ENCODE assay signal across 8 cellular contexts in genomic region chr12:56160160-56160763, GRCh38. TPM values are rescaled to one million over a fixed set of nuclear protein-coding genes. Genes with fewer than 3 reads are reported as not detected.
DNase-seq lines count a peak whose midpoint lies in the region; ATAC-seq and FAIRE-seq lines count a peak whose summit lies in the region.

No MANE protein-coding gene starts in this region.

- peaks cover 49% of the 10 kb centered on the region for H3K4me1 Mint-ChIP-seq in activated T-cell treated with anti-CD3 and anti-CD28 coated beads, Interleukin-2, amount 50 U/mL, for 72 hours (ENCODE audit: low read depth)

- DNase-seq in M059J (ENCODE audit: low read depth) (peak; percentile 35), foreskin melanocyte (peak; percentile 55), small intestine (peak; percentile 61), posterior cingulate gyrus (no peak)
- DNase-seq in activated T-cell treated with anti-CD3 and anti-CD28 coated beads, Interleukin-2, amount 50 U/mL, for 72 hours = peak; percentile 53 to 67

- H3K27ac ChIP-seq in ACC112 (ENCODE audit: low read depth, low read length) (peak overlapping the region; percentile 84), small intestine (ENCODE audit: low read depth in 1 of 2, low read length in 1 of 2) (peak overlapping the region; percentile 92 to 100)

- H3K9me3 Mint-ChIP-seq in activated T-cell treated with anti-CD3 and anti-CD28 coated beads, Interleukin-2, amount 50 U/mL, for 72 hours = no peaks in the 10 kb centered on the region

- H3K4me3 ChIP-seq in ACC112 (ENCODE audit: low read depth, low read length) (peak overlapping the region; percentile 96), small intestine (ENCODE audit: low read depth in 1 of 2, low read length in 2 of 2) (peak overlapping the region; percentile 3 to 64)

- H2AFZ ChIP-seq in ACC112 (ENCODE audit: low read length, unreplicated experiment) = no peak overlapping the region

- H3K4me3 Mint-ChIP-seq in activated T-cell treated with anti-CD3 and anti-CD28 coated beads, Interleukin-2, amount 50 U/mL, for 72 hours = peak overlapping the region; percentile 96 to 100

- H3K36me3 ChIP-seq in ACC112 (ENCODE audit: insufficient read depth, low read length) (peaks cover 45% of the 10 kb centered on the region; the same call in 1 of the 2 replicates), small intestine (ENCODE audit: control insufficient read depth in 2 of 2, insufficient read depth in 2 of 2, low read length in 2 of 2) (peaks cover 26 to 29% of the 10 kb centered on the region in 2 donors)

- H3K27me3 Mint-ChIP-seq in activated T-cell treated with anti-CD3 and anti-CD28 coated beads, Interleukin-2, amount 50 U/mL, for 72 hours (ENCODE audit: low read depth) = no peaks in the 10 kb centered on the region

- H3K27me3 ChIP-seq in ACC112 (ENCODE audit: insufficient read depth, low read length) = no peaks in the 10 kb centered on the region
- H3K27me3 ChIP-seq in small intestine (ENCODE audit: control insufficient read depth in 2 of 2, insufficient read depth in 2 of 2, low read length in 2 of 2) = no peaks in the 10 kb centered on the region

- H3K27ac Mint-ChIP-seq in activated T-cell treated with anti-CD3 and anti-CD28 coated beads, Interleukin-2, amount 50 U/mL, for 72 hours = peak overlapping the region; percentile 97

- ATAC-seq in activated T-cell treated with anti-CD3 and anti-CD28 coated beads, Interleukin-2, amount 50 U/mL, for 72 hours (replicated peaks in 1 of 2) = peak; percentile 28 to 45
- no peak for ATAC-seq in HG03457 (IDR thresholded peaks at IDR 0.05; ENCODE audit: unreplicated experiment)
- no peak for ATAC-seq in GM21529 (IDR thresholded peaks at IDR 0.05; ENCODE audit: unreplicated experiment)

- H3K9me3 ChIP-seq in small intestine (ENCODE audit: control insufficient read depth, low read depth) = no peaks in the 10 kb centered on the region

- peaks cover 33% of the 10 kb centered on the region for H3K79me2 ChIP-seq in ACC112 (ENCODE audit: control insufficient read depth, insufficient read depth, low read length, unreplicated experiment)

- intact Hi-C loops in posterior cingulate gyrus (cut with DNase I) = no loop called here

- H3K36me3 Mint-ChIP-seq in activated T-cell treated with anti-CD3 and anti-CD28 coated beads, Interleukin-2, amount 50 U/mL, for 72 hours (ENCODE audit: insufficient read depth in 2 of 2) = peaks cover 33 to 43% of the 10 kb centered on the region in 2 donors

- 12 to 18% (median 17%) methylated on average over 7 of the region's 7 CpGs for WGBS in small intestine, 3 donors

- no peak for FAIRE-seq in small intestine (lab: Jason Lieb, UNC)

- peaks cover 22% of the 10 kb centered on the region for H3K4me1 ChIP-seq in ACC112 (ENCODE audit: control insufficient read depth, insufficient read depth, low read length, unreplicated experiment)
- H3K4me1 ChIP-seq in small intestine (ENCODE audit: control insufficient read depth in 2 of 2, insufficient read depth in 1 of 2, low read depth in 1 of 2, low read length in 1 of 2) = peaks cover 4 to 6% of the 10 kb centered on the region in 2 donors

RNA-seq across cellular contexts. Expression of gene MYL6, which starts 2.1 kb away (rescaled TPM):
- 2,913 and 3,348 TPM in 2 replicates for total RNA-seq in M059J (2014; rRNA removed; shearing (Covaris generic))
- total RNA-seq in activated T-cell treated with anti-CD3 and anti-CD28 coated beads, Interleukin-2, amount 50 U/mL, for 72 hours = 100 to 1,000 TPM; 391 to 492 TPM
- 1,000 to 10,000 TPM; 2,556 to 4,316 (median 3,376) TPM for polyA plus RNA-seq in small intestine

RNA-seq across cellular contexts. Expression of gene MYL6B, which starts 7.9 kb away (rescaled TPM):
- 84.5 and 88.7 TPM in 2 replicates for total RNA-seq in M059J (2014; rRNA removed; shearing (Covaris generic))
- total RNA-seq in activated T-cell treated with anti-CD3 and anti-CD28 coated beads, Interleukin-2, amount 50 U/mL, for 72 hours = 100 to 1,000 TPM in 1 of 2 donors, 10 to 100 TPM in 1; 96.3 to 111 TPM
- 10 to 100 TPM; 24.8 to 31.2 (median 28.6) TPM for polyA plus RNA-seq in small intestine

RNA-seq across cellular contexts. Expression of gene SMARCC2, which starts 29.0 kb away (rescaled TPM):
- total RNA-seq in M059J (2014; rRNA removed; shearing (Covaris generic)) = 32.4 and 34.5 TPM in 2 replicates
- total RNA-seq in activated T-cell treated with anti-CD3 and anti-CD28 coated beads, Interleukin-2, amount 50 U/mL, for 72 hours = 100 to 1,000 TPM in 1 of 2 donors, 10 to 100 TPM in 1; 99.7 to 104 TPM
- 10 to 100 TPM; 18.6 to 31.1 (median 20.4) TPM for polyA plus RNA-seq in small intestine

RNA-seq across cellular contexts. Expression of gene ESYT1, which starts 32.2 kb away (rescaled TPM):
- total RNA-seq in M059J (2014; rRNA removed; shearing (Covaris generic)) = 86.5 and 117 TPM in 2 replicates
- 10 to 100 TPM; 74.6 to 84.6 TPM for total RNA-seq in activated T-cell treated with anti-CD3 and anti-CD28 coated beads, Interleukin-2, amount 50 U/mL, for 72 hours
- 10 to 100 TPM in 1 of 3 donors, 1 to 10 TPM in 2; 2.7 to 51.8 (median 7.8) TPM for polyA plus RNA-seq in small intestine

RNA-seq across cellular contexts. Expression of gene ZC3H10, which starts 42.2 kb away (rescaled TPM):
- total RNA-seq in M059J (2014; rRNA removed; shearing (Covaris generic)) = 1.4 and 2.1 TPM in 2 replicates
- total RNA-seq in activated T-cell treated with anti-CD3 and anti-CD28 coated beads, Interleukin-2, amount 50 U/mL, for 72 hours = 10 to 100 TPM in 1 of 2 donors, 1 to 10 TPM in 1; 7.4 to 11.8 TPM
- polyA plus RNA-seq in small intestine = 1 to 10 TPM; 1.1 to 2.8 (median 1.3) TPM

Comparison
In these comparisons a context has a peak if more than half of its experiments do, and no peak if none do; other contexts are left out.
1. DNase-seq: peak in M059J (single experiment), activated T-cell treated with anti-CD3 and anti-CD28 coated beads, Interleukin-2, amount 50 U/mL, for 72 hours (2 of 2), foreskin melanocyte (single experiment) and small intestine (single experiment); none in posterior cingulate gyrus (0 of 10).
2. ATAC-seq: peak in activated T-cell treated with anti-CD3 and anti-CD28 coated beads, Interleukin-2, amount 50 U/mL, for 72 hours (2 of 2); none in HG03457 (single experiment) and GM21529 (single experiment).